Comparison of ENCODE assay signal across 10 cellular contexts in genomic region chr1:241424480-241424971, GRCh38.
DNase-seq lines count a peak whose midpoint lies in the region; ATAC-seq, FAIRE-seq and TF ChIP-seq lines count a peak whose summit lies in the region.
"Had no signal": no experiment of that assay in that cellular context is flagged by ENCODE, and none has a peak within 500 bp of the region (broad histone marks: within the 10 kb centered on the region; RNA-seq: fewer than 3 reads in every experiment).

No MANE protein-coding gene starts in this region.

- TF ChIP-seq RAD21 in HepG2 (CRISPR knock-in tag; IDR thresholded peaks at IDR 0.05), result no peak

- peak overlapping the region; percentile 59 for H3K4me3 ChIP-seq in left ventricle myocardium inferior
- peak overlapping the region in 2 of 3 experiments; percentile 40 to 54; a peak in 3 of 6 replicates for H3K4me3 ChIP-seq in HepG2 (replicated peaks in 1 of 3; ENCODE audit: insufficient read depth in 1 of 3, low read depth in 2 of 3, low read length in 3 of 3)
- no peak overlapping the region for H3K4me3 ChIP-seq in ovary

- peaks cover 60% of the 10 kb centered on the region for H3K27me3 ChIP-seq in left ventricle myocardium inferior (ENCODE audit: low read depth)
- peaks cover 0 to 13% of the 10 kb centered on the region in 2 experiments; a peak in 3 of 5 replicates for H3K27me3 ChIP-seq in HepG2 (ENCODE audit: control insufficient read depth in 1 of 2, insufficient read depth in 2 of 2, low read length in 2 of 2)
- no peaks in the 10 kb centered on the region for H3K27me3 ChIP-seq in ovary

- peak overlapping the region; percentile 53 for H3K4me2 ChIP-seq in HepG2 (ENCODE audit: low read depth, low read length)

- BruUV-seq in HepG2 (replicated peaks; lab: Mats Ljungman, UMichigan), result no TSS peak

- DNase-seq in left ventricle myocardium inferior (no peak), Right ventricle myocardium superior (no peak), HepG2 (ENCODE audit: low spot score) (no peak), ovary (no peak), HPDE6-E6E7 (ENCODE audit: extremely low spot score) (no peak), DMS79 (lab: John Stamatoyannopoulos, UW) (no peak)
- DNase-seq: activated T-cell treated with anti-CD3 and anti-CD28 coated beads, Interleukin-2, amount 50 U/mL, for 1 hour; HCEC 1CT had no signal

- no peak for TF ChIP-seq POLR2A in HepG2 (IDR thresholded peaks at IDR 0.05; ENCODE audit: insufficient read depth in 1 of 2, low read depth in 2 of 2, low read length in 2 of 2)
- no peak for TF ChIP-seq POLR2A in ovary (IDR thresholded peaks at IDR 0.05)

- no peaks in the 10 kb centered on the region for H4K20me1 ChIP-seq in HepG2 (ENCODE audit: insufficient read depth, low read length)

- FAIRE-seq in HepG2 (lab: Jason Lieb, UNC), result no peak

- POLR2A ChIA-PET in HepG2 (lab: Yijun Ruan, JAX), result no interaction called here

- no peak overlapping the region for H3K9ac ChIP-seq in HepG2 (ENCODE audit: insufficient read depth, low read depth, low read length)

- H3K79me2 ChIP-seq in HepG2 (ENCODE audit: insufficient read depth, low read length), result no peaks in the 10 kb centered on the region

- in situ Hi-C loops in HepG2 (cut with HindIII; ENCODE audit: extremely low pct_ligation_motif_present, low pct_unique_long_range_greater_than_20kb), result no loop called here

- CTCF ChIA-PET in HepG2 (lab: Yijun Ruan, JAX; ENCODE audit: low intra/inter-chr PET ratio, low total read pairs), result no interaction called here

- TF ChIP-seq EP300 in HepG2 (IDR thresholded peaks at IDR 0.05; ENCODE audit: low read depth in 2 of 2, low read length in 2 of 2) (no peak), HepG2 (CRISPR knock-in tag; IDR thresholded peaks at IDR 0.05; ENCODE audit: borderline replicate concordance) (no peak), ovary (IDR thresholded peaks at IDR 0.05) (no peak)

- H3K36me3 ChIP-seq in left ventricle myocardium inferior (no peaks in the 10 kb centered on the region), HepG2 (replicated peaks in 1 of 2; ENCODE audit: control insufficient read depth in 1 of 2, insufficient read depth in 2 of 2, low read length in 2 of 2) (no peaks in the 10 kb centered on the region), ovary (no peaks in the 10 kb centered on the region)

- intact Hi-C loops in left ventricle myocardium inferior (cut with micrococcal nuclease) (no loop called here), Right ventricle myocardium superior (cut with DNase I) (no loop called here), HepG2 (cut with micrococcal nuclease; ENCODE audit: unreplicated experiment) (no loop called here), ovary (cut with DNase I) (no loop called here)

- ATAC-seq in Right ventricle myocardium superior (ENCODE audit: poor library complexity) (no peak), HepG2 (peak; percentile 55), HG03025 (IDR thresholded peaks at IDR 0.05; ENCODE audit: low FRiP score, unreplicated experiment) (no peak)

- TF ChIP-seq CTCF in left ventricle myocardium inferior (IDR thresholded peaks at IDR 0.05; ENCODE audit: borderline replicate concordance), result no peak
- TF ChIP-seq CTCF in HepG2 (CRISPR knock-in tag; IDR thresholded peaks at IDR 0.05), result no peak
- no peak for TF ChIP-seq CTCF in ovary (IDR thresholded peaks at IDR 0.05)

- H3K27ac ChIP-seq in left ventricle myocardium inferior (replicated peaks), result no peak overlapping the region
- H3K27ac ChIP-seq in angular gyrus (ENCODE audit: low read depth, low read length), result peak overlapping the region; percentile 60
- no peak overlapping the region for H3K27ac ChIP-seq in HepG2 (ENCODE audit: extremely low read length, insufficient read depth, low read length)
- no peak overlapping the region for H3K27ac ChIP-seq in ovary

- 31% methylated on average over 6 of the region's 21 CpGs for WGBS in HepG2 (ENCODE audit: low lambda C conversion rate)
- 34 to 51% (median 39%) methylated on average over 14 to 21 of the region's 21 CpGs for WGBS in ovary, 3 donors

- peaks cover 10% of the 10 kb centered on the region for H3K4me1 ChIP-seq in left ventricle myocardium inferior
- H3K4me1 ChIP-seq in HepG2 (ENCODE audit: insufficient read depth, low read length), result no peaks in the 10 kb centered on the region
- no peaks in the 10 kb centered on the region for H3K4me1 ChIP-seq in ovary (ENCODE audit: insufficient read depth)

- no peak overlapping the region for H2AFZ ChIP-seq in HepG2 (ENCODE audit: low read length)

- H3K9me3 ChIP-seq in left ventricle myocardium inferior (replicated peaks) (no peaks in the 10 kb centered on the region), HepG2 (ENCODE audit: low read length) (no peaks in the 10 kb centered on the region), ovary (peaks cover 0 to 2% of the 10 kb centered on the region in 2 donors)

TF ChIP-seq in HepG2, 621 proteins besides CTCF, POLR2A, EP300 and RAD21:
- no peak for TF ChIP-seq ZNF441 (CRISPR knock-in tag; IDR thresholded peaks at IDR 0.05; ENCODE audit: borderline replicate concordance)
- no peak for TF ChIP-seq ZNF737 (CRISPR knock-in tag; IDR thresholded peaks at IDR 0.05; ENCODE audit: borderline replicate concordance)
- TF ChIP-seq AGO2 (optimal IDR thresholded peaks at IDR 0.05; ENCODE audit: low read depth, low read length), result no peak
- no peak for TF ChIP-seq DNMT3B (CRISPR knock-in tag; conservative IDR thresholded peaks at IDR 0.05)
- TF ChIP-seq CREB1 (IDR thresholded peaks at IDR 0.05), result no peak
- TF ChIP-seq CREB1 (CRISPR knock-in tag; IDR thresholded peaks at IDR 0.05), result no peak
- no peak for TF ChIP-seq DRAP1 (CRISPR knock-in tag; IDR thresholded peaks at IDR 0.05)
- TF ChIP-seq NPAS2 (CRISPR knock-in tag; IDR thresholded peaks at IDR 0.05; ENCODE audit: borderline replicate concordance), result no peak
- TF ChIP-seq ZNF3 (CRISPR knock-in tag; IDR thresholded peaks at IDR 0.05), result no peak
- no peak for TF ChIP-seq RELA (CRISPR knock-in tag; IDR thresholded peaks at IDR 0.05)
- TF ChIP-seq HNRNPLL (IDR thresholded peaks at IDR 0.05; ENCODE audit: low read depth, low read length, poor library complexity, severe bottlenecking), result no peak
- no peak for TF ChIP-seq ZNF558 (CRISPR knock-in tag; IDR thresholded peaks at IDR 0.05; ENCODE audit: borderline replicate concordance)
